30 cellular contexts compared by ENCODE assay signal in the genomic region with DNA sequence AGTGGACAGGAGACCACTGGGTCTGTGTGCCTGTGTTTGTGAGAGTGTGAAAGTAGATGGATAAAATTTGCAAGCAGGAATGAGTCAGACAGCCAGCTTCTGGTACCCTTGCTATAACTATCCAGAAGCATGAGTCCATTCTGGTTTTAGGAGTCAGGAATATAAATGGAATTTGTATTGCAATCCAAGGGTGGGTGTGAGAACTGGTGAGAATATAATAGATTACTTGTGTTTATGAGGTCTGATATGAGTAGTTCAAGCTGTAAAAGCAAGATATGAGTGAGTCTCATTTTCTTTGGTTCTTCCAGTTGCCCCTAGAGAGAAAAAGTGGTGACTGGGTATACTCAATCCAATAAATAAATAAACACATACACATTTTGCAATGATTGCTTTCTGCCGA.
A peak's percentile ranks its signal among the peaks of the same experiment; 100 is the strongest.
DNase-seq lines count a peak whose midpoint lies in the region; ATAC-seq and TF ChIP-seq lines count a peak whose summit lies in the region.
"Had no signal": no experiment of that assay in that cellular context is flagged by ENCODE, and none has a peak within 500 bp of the region (broad histone marks: within the 10 kb centered on the region; RNA-seq: fewer than 3 reads in every experiment).

No MANE protein-coding gene starts in this region.

- H3K4me1 Mint-ChIP-seq in natural killer cell, result no peaks in the 10 kb centered on the region
- H3K4me1 Mint-ChIP-seq: activated CD4-positive, alpha-beta T cell treated with anti-CD3 and anti-CD28 coated beads, Interleukin-2, amount 10 ng/mL, durations not matched to agents 7 days and 5 days; central memory CD8-positive, alpha-beta T cell; neural progenitor cell; T-cell had no signal

- peak; percentile 19 for ATAC-seq in gastroesophageal sphincter
- ATAC-seq in natural killer cell, result no peak
- ATAC-seq in HG02623 (IDR thresholded peaks at IDR 0.05; ENCODE audit: unreplicated experiment), result no peak
- ATAC-seq: activated T-cell treated with anti-CD3 and anti-CD28 coated beads, Interleukin-2, amount 50 U/mL, for 4 hours; effector memory CD8-positive, alpha-beta T cell; left colon; right lobe of liver; T-cell had no signal

- CTCF ChIA-PET in OCI-LY7 (lab: Charles Lee; ENCODE audit: unreplicated experiment), result no interaction called here

- H3K9me3 ChIP-seq in gastroesophageal sphincter, result peaks cover 0 to 12% (median 0%) of the 10 kb centered on the region in 3 donors
- H3K9me3 ChIP-seq in OCI-LY7 (ENCODE audit: low read length), result no peaks in the 10 kb centered on the region
- H3K9me3 ChIP-seq: HAP-1, right lobe of liver had no signal

- no peak overlapping the region for H3K4me2 ChIP-seq in OCI-LY7 (ENCODE audit: low read length)
- H3K4me2 ChIP-seq: neural progenitor cell had no signal

- H3K36me3 ChIP-seq in gastroesophageal sphincter, result no peaks in the 10 kb centered on the region
- no peaks in the 10 kb centered on the region for H3K36me3 ChIP-seq in OCI-LY7 (ENCODE audit: insufficient read depth, low read length)
- H3K36me3 ChIP-seq: HAP-1, neural progenitor cell, right lobe of liver, transverse colon had no signal

- H3K4me3 Mint-ChIP-seq in natural killer cell, result no peak overlapping the region
- H3K4me3 Mint-ChIP-seq: activated B cell treated with CpG ODN at 0.5 μM for 24 hours; activated CD4-positive, alpha-beta T cell treated with anti-CD3 and anti-CD28 coated beads, Interleukin-2, amount 10 ng/mL, durations not matched to agents 7 days and 5 days; activated T-cell treated with anti-CD3 and anti-CD28 coated beads, Interleukin-2, amount 50 U/mL, for 4 hours; central memory CD8-positive, alpha-beta T cell; effector memory CD8-positive, alpha-beta T cell; IgD-negative memory B cell; neural progenitor cell; T-cell had no signal

- H3K9me2 ChIP-seq in OCI-LY7 (ENCODE audit: insufficient read depth, low read length), result no peaks in the 10 kb centered on the region

- no TSS peak for BruUV-seq in OCI-LY7 (replicated peaks; lab: Mats Ljungman, UMichigan)

- H3K79me2 ChIP-seq in OCI-LY7 (ENCODE audit: insufficient read depth, low read depth, low read length), result no peaks in the 10 kb centered on the region

- intact Hi-C loops in OCI-LY7 (cut with micrococcal nuclease; ENCODE audit: unreplicated experiment) (no loop called here), natural killer cell (cut with micrococcal nuclease) (no loop called here)

- no peak overlapping the region for H3K27ac ChIP-seq in gastroesophageal sphincter
- H3K27ac ChIP-seq in OCI-LY7 (ENCODE audit: low read depth, low read length, poor library complexity, severe bottlenecking), result no peak overlapping the region
- H3K27ac ChIP-seq: C4-2B, neural progenitor cell, right lobe of liver, RWPE1, transverse colon had no signal

- no peak for TF ChIP-seq EP300 in gastroesophageal sphincter (IDR thresholded peaks at IDR 0.05)

- peaks cover 5 to 7% of the 10 kb centered on the region in 2 donors for H3K27me3 Mint-ChIP-seq in natural killer cell (ENCODE audit: low read depth in 2 of 2)
- H3K27me3 Mint-ChIP-seq: activated CD4-positive, alpha-beta T cell treated with anti-CD3 and anti-CD28 coated beads, Interleukin-2, amount 10 ng/mL, durations not matched to agents 7 days and 5 days; central memory CD8-positive, alpha-beta T cell; IgD-negative memory B cell had no signal

- H3K4me3 ChIP-seq in gastroesophageal sphincter (no peak overlapping the region), skeletal muscle cell (ENCODE audit: low read depth, low read length) (no peak overlapping the region), OCI-LY7 (ENCODE audit: low read depth, low read length, poor library complexity, severe bottlenecking) (no peak overlapping the region)
- H3K4me3 ChIP-seq: HAP-1, neural progenitor cell, right lobe of liver, transverse colon had no signal

- DNase-seq in EH (ENCODE audit: low read depth), result peak; percentile 58
- DNase-seq in NCI-H226, result peak; percentile 47
- DNase-seq in skeletal muscle cell (ENCODE audit: low read depth), result peak; percentile 52
- no peak for DNase-seq in OCI-LY7 (ENCODE audit: low spot score)
- DNase-seq in natural killer cell, result no peak
- no peak for DNase-seq in stimulated activated CD4-positive, alpha-beta T cell treated with anti-CD3 and anti-CD28 coated beads, Interleukin-4, amount 100 ng/mL, for 24 hours
- DNase-seq: activated B cell treated with CpG ODN at 0.5 μM for 24 hours; activated CD4-positive, alpha-beta T cell treated with anti-CD3 and anti-CD28 coated beads, Interleukin-2, amount 10 ng/mL, durations not matched to agents 7 days and 5 days; activated gamma-delta T cell treated with Interleukin-2 at 50 U/mL for 16 hours; activated T-cell treated with anti-CD3 and anti-CD28 coated beads, Interleukin-2, amount 50 U/mL, for 4 hours; COR-L47; effector memory CD8-positive, alpha-beta T cell; foreskin melanocyte; hypothalamus; left colon; mesenchymal stem cell; NCI-H2107; NCI-H446; right lobe of liver; stimulated activated CD4-positive, alpha-beta T cell treated with anti-CD3 and anti-CD28 coated beads, Interleukin-4, amount 100 ng/mL, for 1 hour; T-cell; transverse colon had no signal

- H3K4me1 ChIP-seq in gastroesophageal sphincter (peaks cover 0 to 6% (median 0%) of the 10 kb centered on the region in 3 donors), OCI-LY7 (ENCODE audit: insufficient read depth, low read length, poor library complexity, severe bottlenecking) (no peaks in the 10 kb centered on the region)
- H3K4me1 ChIP-seq: HAP-1, neural progenitor cell, right lobe of liver, transverse colon had no signal

- peaks cover 3 to 6% of the 10 kb centered on the region in 2 donors for H3K9me3 Mint-ChIP-seq in natural killer cell

- no peaks in the 10 kb centered on the region for H3K36me3 Mint-ChIP-seq in natural killer cell
- H3K36me3 Mint-ChIP-seq: IgD-negative memory B cell, neural progenitor cell, T-cell had no signal

- TF ChIP-seq CTCF in gastroesophageal sphincter (IDR thresholded peaks at IDR 0.05), result no peak
- no peak for TF ChIP-seq CTCF in OCI-LY7 (conservative IDR thresholded peaks at IDR 0.05; ENCODE audit: low read length)
- no peak for TF ChIP-seq CTCF in natural killer cell (IDR thresholded peaks at IDR 0.05)

- TF ChIP-seq POLR2A in gastroesophageal sphincter (IDR thresholded peaks at IDR 0.05), result no peak

- no peak overlapping the region for H3K27ac Mint-ChIP-seq in natural killer cell
- H3K27ac Mint-ChIP-seq: activated B cell treated with CpG ODN at 0.5 μM for 24 hours; activated CD4-positive, alpha-beta T cell treated with anti-CD3 and anti-CD28 coated beads, Interleukin-2, amount 10 ng/mL, durations not matched to agents 7 days and 5 days; effector memory CD8-positive, alpha-beta T cell; IgD-negative memory B cell; neural progenitor cell; T-cell had no signal

- H4K20me1 ChIP-seq in OCI-LY7 (ENCODE audit: insufficient read depth, low read length), result no peaks in the 10 kb centered on the region

- H3K27me3 ChIP-seq in gastroesophageal sphincter, result no peaks in the 10 kb centered on the region
- H3K27me3 ChIP-seq: right lobe of liver, transverse colon had no signal

- POLR2A ChIA-PET in OCI-LY7 (lab: Charles Lee), result no interaction called here

- WGBS in gastroesophageal sphincter (ENCODE audit: low coverage in 1 of 2), 2 donors, result 50% methylated on average over 1 of the region's 1 CpG; no CpG with 5 or more reads in 1 of the 2 donors

- no peak overlapping the region for H2AFZ ChIP-seq in OCI-LY7 (ENCODE audit: low read length)
- H2AFZ ChIP-seq: neural progenitor cell had no signal

Comparison
In these comparisons a context has a peak if more than half of its experiments do, and no peak if none do; other contexts are left out.
1. DNase-seq: peak in EH (single experiment), NCI-H226 (single experiment) and skeletal muscle cell (single experiment); none in OCI-LY7 (single experiment), natural killer cell (single experiment) and stimulated activated CD4-positive, alpha-beta T cell treated with anti-CD3 and anti-CD28 coated beads, Interleukin-4, amount 100 ng/mL, for 24 hours (single experiment).